ENCODE assay signal across 17 cellular contexts in the genomic region with DNA sequence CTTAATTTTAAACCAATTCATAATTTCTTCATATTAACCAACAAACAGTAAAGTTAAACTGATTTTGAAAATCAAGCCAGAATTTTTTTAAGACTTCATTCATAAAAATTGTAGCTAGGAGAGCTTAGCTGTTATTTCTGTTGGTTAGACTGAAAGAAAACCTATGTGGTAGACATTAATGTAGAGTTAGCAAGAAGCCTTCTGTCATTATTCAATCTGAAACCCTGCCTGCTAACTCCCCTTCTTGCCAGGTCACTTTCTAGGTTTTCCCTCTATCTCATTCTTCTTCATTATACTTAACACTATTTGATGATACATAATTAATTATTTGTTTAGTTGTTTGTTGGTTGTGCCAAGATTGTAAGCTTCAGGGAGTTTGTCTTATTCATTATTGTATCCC.
A peak's percentile ranks its signal among the peaks of the same experiment; 100 is the strongest.
DNase-seq lines count a peak whose midpoint lies in the region; ATAC-seq, FAIRE-seq and TF ChIP-seq lines count a peak whose summit lies in the region.
"Had no signal": no experiment of that assay in that cellular context is flagged by ENCODE, and none has a peak within 500 bp of the region (broad histone marks: within the 10 kb centered on the region; RNA-seq: fewer than 3 reads in every experiment).

No MANE protein-coding gene starts in this region.

- H2AFZ ChIP-seq in KMS-11 (ENCODE audit: low read depth), result no peak overlapping the region

- intact Hi-C loops in psoas muscle (cut with DNase I), result no loop called here

- in situ Hi-C loops in ACHN (cut with HindIII; ENCODE audit: low pct_ligation_motif_present, low pct_unique_long_range_greater_than_20kb, low sequenced_read_pairs), result no loop called here

- no peak for DNase-seq in GM18507 (ENCODE audit: extremely low spot score, insufficient read length, low read depth)
- DNase-seq in psoas muscle, result no peak
- DNase-seq in SKM-1 treated with dmso at 0.1 percent for 144 hours (lab: John Stamatoyannopoulos, UW; ENCODE audit: unreplicated experiment), result no peak
- DNase-seq in ACHN, result no peak
- DNase-seq: CD4-positive, alpha-beta memory T cell; DMS153; DMS79; GDM1; H9; KG1 had no signal

- H3K9me3 ChIP-seq in psoas muscle, result no peaks in the 10 kb centered on the region
- H3K9me3 ChIP-seq: A549, BLaER1 had no signal

- H3K27ac ChIP-seq in KMS-11 (no peak overlapping the region), psoas muscle (peak overlapping the region; percentile 15)
- H3K27ac ChIP-seq: 22Rv1, A549, BLaER1 had no signal

- TF ChIP-seq CTCF in KMS-11 (conservative IDR thresholded peaks at IDR 0.05; ENCODE audit: low read depth, low read length) (no peak), psoas muscle (IDR thresholded peaks at IDR 0.05) (no peak)

- no peaks in the 10 kb centered on the region for H3K36me3 ChIP-seq in KMS-11 (ENCODE audit: insufficient read depth)
- H3K36me3 ChIP-seq in psoas muscle (ENCODE audit: insufficient read depth in 1 of 2, low read depth in 1 of 2), result no peaks in the 10 kb centered on the region
- H3K36me3 ChIP-seq: BLaER1 had no signal

- no peaks in the 10 kb centered on the region for H3K79me2 ChIP-seq in KMS-11 (ENCODE audit: insufficient read depth, low read depth)

- no peaks in the 10 kb centered on the region for H4K20me1 ChIP-seq in KMS-11 (ENCODE audit: insufficient read depth)
- H4K20me1 ChIP-seq: BLaER1 had no signal

- H3K4me1 ChIP-seq in KMS-11 (ENCODE audit: low read depth, poor library complexity, severe bottlenecking) (peaks cover 16% of the 10 kb centered on the region), psoas muscle (peaks cover 34% of the 10 kb centered on the region)
- H3K4me1 ChIP-seq: A549, BLaER1 had no signal

- no peak overlapping the region for H3K4me3 ChIP-seq in KMS-11 (IDR thresholded peaks at IDR 0.05; ENCODE audit: insufficient read depth, low read depth, low read length)
- no peak overlapping the region for H3K4me3 ChIP-seq in psoas muscle
- H3K4me3 ChIP-seq: A549, BLaER1 had no signal

- H3K27me3 ChIP-seq in KMS-11 (ENCODE audit: insufficient read depth, low read depth), result no peaks in the 10 kb centered on the region
- no peaks in the 10 kb centered on the region for H3K27me3 ChIP-seq in psoas muscle (ENCODE audit: insufficient read depth in 3 of 3, low read length in 2 of 3)
- H3K27me3 ChIP-seq: BLaER1 had no signal

- peak; percentile 18 for FAIRE-seq in GM18507 (lab: Jason Lieb, UNC)
- FAIRE-seq: A549, H1 had no signal

- ATAC-seq in HG02981 (IDR thresholded peaks at IDR 0.05; ENCODE audit: unreplicated experiment) (peak; percentile 15), psoas muscle (no peak), HG03025 (IDR thresholded peaks at IDR 0.05; ENCODE audit: low FRiP score, unreplicated experiment) (no peak)
- ATAC-seq: A549 had no signal

- H3K9ac ChIP-seq in KMS-11, result no peak overlapping the region
- H3K9ac ChIP-seq: BLaER1 had no signal

- H3K4me2 ChIP-seq in KMS-11, result peak overlapping the region; percentile 8; the same call in 1 of the 2 replicates
- H3K4me2 ChIP-seq: A549, BLaER1 had no signal
